In genomic region chr11:64566042-64566914, GRCh38 we compare ENCODE assay signal across 1 cellular context.
TF ChIP-seq lines count a peak whose summit lies in the region.

No MANE protein-coding gene starts in this region.

TF ChIP-seq in K562, 482 proteins besides CTCF, POLR2A, EP300 and RAD21 (continued from another document and continues in another):
- TF ChIP-seq AFF4 (CRISPR knock-in tag; IDR thresholded peaks at IDR 0.05) (no peak), SMARCA4 (IDR thresholded peaks at IDR 0.05) (no peak), ZKSCAN1 (IDR thresholded peaks at IDR 0.05; ENCODE audit: low read depth, low read length) (no peak), ATF3 (IDR thresholded peaks at IDR 0.05) (peak; percentile 99), ATF3 (CRISPR knock-in tag; conservative IDR thresholded peaks at IDR 0.05) (no peak), EP400 (IDR thresholded peaks at IDR 0.05) (peak; percentile 53; the same call in 1 of the 2 replicates), NCOA1 (IDR thresholded peaks at IDR 0.05; ENCODE audit: low read depth) (no peak), RAD51 (IDR thresholded peaks at IDR 0.05; ENCODE audit: borderline replicate concordance, low read depth) (peak; percentile 78), U2AF2 (optimal IDR thresholded peaks at IDR 0.05; ENCODE audit: low read depth, low read length) (no peak), CCNT2 (IDR thresholded peaks at IDR 0.05; ENCODE audit: borderline replicate concordance, extremely low read depth, insufficient read length, low read depth, low read length) (no peak), ZNF507 (tag; conservative IDR thresholded peaks at IDR 0.05) (no peak), ZNF668 (CRISPR knock-in tag; IDR thresholded peaks at IDR 0.05) (no peak), PHF21A (IDR thresholded peaks at IDR 0.05; ENCODE audit: borderline replicate concordance, low read depth) (peak; percentile 80; the same call in 1 of the 2 replicates), SP2 (IDR thresholded peaks at IDR 0.05; ENCODE audit: extremely low read depth, low read depth, low read length, poor library complexity, severe bottlenecking) (no peak), NFE2 (IDR thresholded peaks at IDR 0.05; ENCODE audit: low read depth) (no peak), E2F6 (IDR thresholded peaks at IDR 0.05; ENCODE audit: borderline replicate concordance in 1 of 2, extremely low read depth in 1 of 2, insufficient read depth in 1 of 2, insufficient read length in 1 of 2, low read depth in 1 of 2, low read length in 1 of 2, poor library complexity in 1 of 2, severe bottlenecking in 1 of 2) (no peak), THAP7 (CRISPR knock-in tag; IDR thresholded peaks at IDR 0.05) (no peak), ZNF121 (CRISPR knock-in tag; conservative IDR thresholded peaks at IDR 0.05) (no peak), CHD2 (IDR thresholded peaks at IDR 0.05; ENCODE audit: low read depth, low read length) (no peak), HDAC6 (IDR thresholded peaks at IDR 0.05; ENCODE audit: low read depth, low read length) (no peak), THRAP3 (IDR thresholded peaks at IDR 0.05; ENCODE audit: borderline replicate concordance) (no peak), FOXP4 (CRISPR knock-in tag; IDR thresholded peaks at IDR 0.05; ENCODE audit: borderline replicate concordance) (no peak), RNF219 (CRISPR knock-in tag; IDR thresholded peaks at IDR 0.05) (no peak), SNAPC5 (CRISPR knock-in tag; IDR thresholded peaks at IDR 0.05) (no peak), MTF1 (CRISPR knock-in tag; IDR thresholded peaks at IDR 0.05; ENCODE audit: borderline replicate concordance) (no peak), NR1H2 (CRISPR knock-in tag; IDR thresholded peaks at IDR 0.05) (no peak), RBM17 (IDR thresholded peaks at IDR 0.05; ENCODE audit: borderline replicate concordance, low read depth, low read length) (no peak), RNF2 (IDR thresholded peaks at IDR 0.05) (no peak), ZNF644 (tag; IDR thresholded peaks at IDR 0.05; ENCODE audit: low read depth) (0 out of 2 replicates have a peak, but pooled peaks have one; percentile 35), MCM3 (IDR thresholded peaks at IDR 0.05) (no peak), CBX2 (IDR thresholded peaks at IDR 0.05; ENCODE audit: insufficient read depth, low read length, poor library complexity, severe bottlenecking) (no peak), ADNP (tag; IDR thresholded peaks at IDR 0.05) (no peak), ZNF133 (CRISPR knock-in tag; IDR thresholded peaks at IDR 0.05) (no peak), ASH1L (IDR thresholded peaks at IDR 0.05; ENCODE audit: borderline replicate concordance, low read depth, partially characterized antibody) (no peak), ZNF512 (tag; IDR thresholded peaks at IDR 0.05) (0 out of 2 replicates have a peak, but pooled peaks have one; percentile 31), CSDE1 (IDR thresholded peaks at IDR 0.05) (no peak), FOSL1 (tag; conservative IDR thresholded peaks at IDR 0.05) (0 out of 2 replicates have a peak, but pooled peaks have one; percentile 41), HNRNPL (IDR thresholded peaks at IDR 0.05; ENCODE audit: low read depth, low read length) (no peak), FOXK1 (CRISPR knock-in tag; IDR thresholded peaks at IDR 0.05; ENCODE audit: borderline replicate concordance) (no peak), USF2 (CRISPR knock-in tag; IDR thresholded peaks at IDR 0.05) (peak; percentile 79), GTF2B (IDR thresholded peaks at IDR 0.05; ENCODE audit: extremely low read depth, insufficient read length) (no peak), SRSF1 (IDR thresholded peaks at IDR 0.05; ENCODE audit: low read depth, low read length) (no peak), ZNF639 (CRISPR knock-in tag; conservative IDR thresholded peaks at IDR 0.05 in 1 of 2, IDR thresholded peaks at IDR 0.05 in 1 of 2) (no peak), SRSF9 (IDR thresholded peaks at IDR 0.05; ENCODE audit: borderline replicate concordance, low read depth, low read length) (no peak), ZNF398 (CRISPR knock-in tag; IDR thresholded peaks at IDR 0.05) (no peak), CHD4 (IDR thresholded peaks at IDR 0.05; ENCODE audit: insufficient read depth, insufficient replicate concordance, low read depth, low read length, poor library complexity, severe bottlenecking) (no peak)
